Comparison of ENCODE assay signal across 20 cellular contexts in the genomic region with DNA sequence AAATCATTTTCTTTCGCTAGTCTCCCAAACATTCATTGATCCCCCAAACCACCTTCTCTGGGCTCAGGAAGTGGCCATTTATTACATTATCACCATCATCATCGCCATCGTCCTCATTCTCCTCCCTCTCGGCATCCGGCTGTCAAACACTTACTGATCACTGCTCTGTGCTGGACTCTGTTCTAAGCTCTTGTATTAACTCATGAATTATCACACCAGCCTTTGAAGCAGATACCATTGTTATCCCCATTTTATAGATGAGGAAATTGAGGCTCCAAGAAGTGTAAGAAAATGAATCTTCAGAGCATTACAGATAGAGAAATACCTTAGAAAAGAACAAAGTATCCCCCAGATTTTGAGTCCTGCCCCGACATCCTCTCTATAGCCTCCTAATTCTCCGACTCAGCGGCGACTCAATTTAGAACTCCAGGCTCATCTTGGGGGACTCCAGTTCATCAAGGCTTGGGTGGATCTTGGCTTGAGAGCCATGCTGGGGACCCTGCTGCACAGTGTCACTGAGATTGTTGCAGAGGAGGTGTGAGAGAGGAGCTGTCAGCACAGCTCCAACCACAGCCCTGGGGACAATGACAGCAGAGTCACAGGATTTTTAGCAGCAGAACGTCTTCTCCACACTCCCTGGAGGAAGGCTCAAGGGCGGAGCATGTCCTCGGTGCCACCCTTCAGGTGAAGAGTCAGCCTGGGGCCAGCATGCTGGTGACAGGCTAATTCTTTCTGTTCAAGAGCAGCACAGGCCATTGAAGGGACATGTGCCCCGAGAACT. TPM values are rescaled to one million over a fixed set of nuclear protein-coding genes. Genes with fewer than 3 reads are reported as not detected.
DNase-seq lines count a peak whose midpoint lies in the region; ATAC-seq, FAIRE-seq and TF ChIP-seq lines count a peak whose summit lies in the region.
"Had no signal": no experiment of that assay in that cellular context is flagged by ENCODE, and none has a peak within 500 bp of the region (broad histone marks: within the 10 kb centered on the region; RNA-seq: fewer than 3 reads in every experiment).

No MANE protein-coding gene starts in this region.

- H4K91ac ChIP-seq in mesenchymal stem cell (ENCODE audit: low read length) = peak overlapping the region; percentile 37

- H2BK120ac ChIP-seq in mesenchymal stem cell (ENCODE audit: low read depth, low read length) = peak overlapping the region; percentile 78

- H3K4me1 ChIP-seq in HepG2 (ENCODE audit: insufficient read depth, low read length) (peaks cover 43% of the 10 kb centered on the region), right lobe of liver (no peaks in the 10 kb centered on the region), SK-N-SH (ENCODE audit: control insufficient read depth in 1 of 2, insufficient read depth in 2 of 2, low read depth in 1 of 2, low read length in 1 of 2) (peaks cover 0 to 10% of the 10 kb centered on the region in 2 experiments; a peak in 2 of 4 replicates), mesenchymal stem cell (ENCODE audit: control insufficient read depth, insufficient read depth, low read depth, low read length) (peaks cover 6% of the 10 kb centered on the region), left lung (no peaks in the 10 kb centered on the region)

- no peak overlapping the region for H3K27ac ChIP-seq in HepG2 (ENCODE audit: extremely low read length, insufficient read depth, low read length)
- H3K27ac ChIP-seq in right lobe of liver = no peak overlapping the region
- peak overlapping the region in 1 of 2 experiments; percentile 57; a peak in 2 of 4 replicates for H3K27ac ChIP-seq in SK-N-SH (ENCODE audit: low read depth in 2 of 2, low read length in 1 of 2)
- peak overlapping the region; percentile 88 for H3K27ac ChIP-seq in mesenchymal stem cell (ENCODE audit: low read length, poor library complexity, severe bottlenecking)
- H3K27ac ChIP-seq in left lung = no peak overlapping the region
- H3K27ac ChIP-seq: BLaER1, foreskin keratinocyte had no signal

- H3K9me3 ChIP-seq in HepG2 (ENCODE audit: low read length) (no peaks in the 10 kb centered on the region), right lobe of liver (no peaks in the 10 kb centered on the region), SK-N-SH (no peaks in the 10 kb centered on the region), mesenchymal stem cell (ENCODE audit: control insufficient read depth, low read length) (no peaks in the 10 kb centered on the region), left lung (no peaks in the 10 kb centered on the region)
- H3K9me3 ChIP-seq: BLaER1 had no signal

- POLR2A ChIA-PET in HepG2 (lab: Yijun Ruan, JAX) = interaction anchor here (1.3 kb wide), 1 partner anchor 45 kb away, joined by 4 read pairs; a partner anchor contains a TSS
- POLR2A ChIA-PET in SK-N-SH (lab: Yijun Ruan, JAX) = no interaction called here

- H3K79me2 ChIP-seq in HepG2 (ENCODE audit: insufficient read depth, low read length) = no peaks in the 10 kb centered on the region
- H3K79me2 ChIP-seq in SK-N-SH (ENCODE audit: insufficient read depth) = no peaks in the 10 kb centered on the region

- peaks cover 11% of the 10 kb centered on the region for H3F3A ChIP-seq in SK-N-SH (replicated peaks; ENCODE audit: insufficient read depth)

- H4K20me1 ChIP-seq in HepG2 (ENCODE audit: insufficient read depth, low read length) = no peaks in the 10 kb centered on the region
- H4K20me1 ChIP-seq in SK-N-SH (ENCODE audit: insufficient read depth) = no peaks in the 10 kb centered on the region
- H4K20me1 ChIP-seq: BLaER1 had no signal

- no peak for DNase-seq in HepG2 (ENCODE audit: low spot score)
- DNase-seq in right lobe of liver = no peak
- no peak for DNase-seq in SK-N-SH
- DNase-seq in mesenchymal stem cell = peak; percentile 7
- no peak for DNase-seq in kidney glomerular epithelial cell (lab: John Stamatoyannopoulos, UW)
- no peak for DNase-seq in left lung
- DNase-seq: activated CD4-positive, alpha-beta T cell treated with anti-CD3 and anti-CD28 coated beads, Interleukin-2, amount 50 U/mL, for 4 hours; activated naive CD4-positive, alpha-beta T cell treated with Interleukin-2 at 50 U/mL for 16 hours; DMS79 treated with DMSO at 0.1 percent for 48 hours; effector CD4-positive, alpha-beta T cell; naive B cell; NCI-H1105; NCI-H1930; NCI-H524; NK-92 treated with Interleukin-12 subunit alpha and Interleukin-12 subunit beta, amount 100 ng/mL, for 24 hours; stimulated activated naive CD8-positive, alpha-beta T cell treated with anti-CD3 and anti-CD28 coated beads, Interleukin-15, amount 100 ng/mL, for 72 hours had no signal

- H3K18ac ChIP-seq in mesenchymal stem cell (ENCODE audit: low read depth in 1 of 2, low read length in 2 of 2) = peak overlapping the region; percentile 59 to 87

- no peak overlapping the region for H2BK5ac ChIP-seq in mesenchymal stem cell (ENCODE audit: low read depth, low read length, poor library complexity, severe bottlenecking)

- H2AK5ac ChIP-seq in mesenchymal stem cell (ENCODE audit: low read length, severe bottlenecking) = peak overlapping the region; percentile 21

- TF ChIP-seq EP300 in HepG2 (IDR thresholded peaks at IDR 0.05; ENCODE audit: low read depth in 2 of 2, low read length in 2 of 2) (no peak), HepG2 (CRISPR knock-in tag; IDR thresholded peaks at IDR 0.05; ENCODE audit: borderline replicate concordance) (no peak), SK-N-SH (IDR thresholded peaks at IDR 0.05; ENCODE audit: borderline replicate concordance in 1 of 2, low read depth in 1 of 2, low read length in 1 of 2) (no peak)

- WGBS in HepG2 (ENCODE audit: low lambda C conversion rate) = 58% methylated on average over 11 of the region's 13 CpGs
- WGBS in right lobe of liver (ENCODE audit: insufficient coverage, low coverage, low lambda C conversion rate, missing lambda C conversion rate) = 86% methylated on average over 11 of the region's 13 CpGs
- WGBS in SK-N-SH (ENCODE audit: low lambda C conversion rate) = 69% methylated on average over 13 of the region's 13 CpGs
- WGBS in mesenchymal stem cell = 57% methylated on average over 13 of the region's 13 CpGs

- H2BK15ac ChIP-seq in mesenchymal stem cell (ENCODE audit: low read depth, poor library complexity, severe bottlenecking) = no peak overlapping the region

- H3K9ac ChIP-seq in HepG2 (ENCODE audit: insufficient read depth, low read depth, low read length) (peak overlapping the region; percentile 33), SK-N-SH (no peak overlapping the region), mesenchymal stem cell (ENCODE audit: low read length) (no peak overlapping the region)
- H3K9ac ChIP-seq: BLaER1 had no signal

- in situ Hi-C loops in HepG2 (cut with HindIII; ENCODE audit: extremely low pct_ligation_motif_present, low pct_unique_long_range_greater_than_20kb) = no loop called here

- H3K4me2 ChIP-seq in HepG2 (ENCODE audit: low read depth, low read length) (peak overlapping the region; percentile 56), SK-N-SH (peak overlapping the region; percentile 25), mesenchymal stem cell (ENCODE audit: low read length, poor library complexity, severe bottlenecking) (no peak overlapping the region)

- peak overlapping the region; percentile 34 to 87 for H2BK12ac ChIP-seq in mesenchymal stem cell (ENCODE audit: low read length in 2 of 2)

- TF ChIP-seq RAD21 in HepG2 (CRISPR knock-in tag; IDR thresholded peaks at IDR 0.05) (no peak), SK-N-SH (IDR thresholded peaks at IDR 0.05; ENCODE audit: low read length) (no peak)

- BruUV-seq in HepG2 (replicated peaks; lab: Mats Ljungman, UMichigan) = no TSS peak

- FAIRE-seq in HepG2 (lab: Jason Lieb, UNC) = no peak
- FAIRE-seq: colon had no signal

- TF ChIP-seq CTCF in HepG2 (CRISPR knock-in tag; IDR thresholded peaks at IDR 0.05) (no peak), right lobe of liver (IDR thresholded peaks at IDR 0.05) (no peak), SK-N-SH (IDR thresholded peaks at IDR 0.05) (no peak), left lung (IDR thresholded peaks at IDR 0.05) (no peak)

- H3K4ac ChIP-seq in mesenchymal stem cell (ENCODE audit: low read depth in 1 of 2, low read length in 2 of 2) = peak overlapping the region; percentile 3 to 21

- TF ChIP-seq POLR2A in HepG2 (IDR thresholded peaks at IDR 0.05; ENCODE audit: insufficient read depth in 1 of 2, low read depth in 2 of 2, low read length in 2 of 2) = no peak
- TF ChIP-seq POLR2A in right lobe of liver (IDR thresholded peaks at IDR 0.05) = no peak

- no peaks in the 10 kb centered on the region for H3K9me2 ChIP-seq in SK-N-SH

- intact Hi-C loops in HepG2 (cut with micrococcal nuclease; ENCODE audit: unreplicated experiment) = loop anchor here (10.0 kb wide), 1 partner anchor 326 kb away; a partner anchor contains a TSS
- intact Hi-C loops in right lobe of liver (cut with DNase I) = no loop called here
- intact Hi-C loops in left lung (cut with DNase I) = no loop called here

- CTCF ChIA-PET in HepG2 (lab: Yijun Ruan, JAX; ENCODE audit: low intra/inter-chr PET ratio, low total read pairs) = no interaction called here
- CTCF ChIA-PET in SK-N-SH (lab: Yijun Ruan, JAX) = interaction anchor here (2.2 kb wide), 1 partner anchor 23 kb away, joined by 7 read pairs; no protein-coding TSS in a partner anchor

- H3K23ac ChIP-seq in mesenchymal stem cell (ENCODE audit: low read length in 2 of 2) = no peak overlapping the region

- H3K14ac ChIP-seq in mesenchymal stem cell (ENCODE audit: low read length in 2 of 2) = no peak overlapping the region

- no peaks in the 10 kb centered on the region for H3K36me3 ChIP-seq in HepG2 (replicated peaks in 1 of 2; ENCODE audit: control insufficient read depth in 1 of 2, insufficient read depth in 2 of 2, low read length in 2 of 2)
- H3K36me3 ChIP-seq in right lobe of liver = no peaks in the 10 kb centered on the region
- no peaks in the 10 kb centered on the region for H3K36me3 ChIP-seq in SK-N-SH (replicated peaks in 1 of 2; ENCODE audit: control insufficient read depth in 1 of 2, insufficient read depth in 2 of 2, low read length in 1 of 2)
- no peaks in the 10 kb centered on the region for H3K36me3 ChIP-seq in mesenchymal stem cell (ENCODE audit: control insufficient read depth in 1 of 2, insufficient read depth in 2 of 2, low read depth in 1 of 2, low read length in 2 of 2)
- H3K36me3 ChIP-seq in left lung = no peaks in the 10 kb centered on the region
- H3K36me3 ChIP-seq: BLaER1 had no signal

- H3K4me3 ChIP-seq in HepG2 (replicated peaks in 1 of 3; ENCODE audit: insufficient read depth in 1 of 3, low read depth in 2 of 3, low read length in 3 of 3) = peak overlapping the region in 1 of 3 experiments; percentile 39; a peak in 2 of 6 replicates
- no peak overlapping the region for H3K4me3 ChIP-seq in right lobe of liver
- no peak overlapping the region for H3K4me3 ChIP-seq in SK-N-SH (ENCODE audit: low read depth in 2 of 2, low read length in 1 of 2)
- no peak overlapping the region for H3K4me3 ChIP-seq in mesenchymal stem cell (ENCODE audit: insufficient read depth in 1 of 2, low read depth in 1 of 2, low read length in 2 of 2)
- H3K4me3 ChIP-seq in left lung = no peak overlapping the region
- H3K4me3 ChIP-seq: BLaER1 had no signal

- ATAC-seq in HepG2 (peak; percentile 50), right lobe of liver (no peak), HG03521 (IDR thresholded peaks at IDR 0.05; ENCODE audit: unreplicated experiment) (no peak), left lung (no peak)
- ATAC-seq: stimulated activated naive CD8-positive, alpha-beta T cell treated with anti-CD3 and anti-CD28 coated beads, Interleukin-15, amount 100 ng/mL, for 72 hours had no signal

- no peaks in the 10 kb centered on the region for H3K79me1 ChIP-seq in mesenchymal stem cell (replicated peaks; ENCODE audit: low read length, poor library complexity, severe bottlenecking)

- H4K8ac ChIP-seq in mesenchymal stem cell (ENCODE audit: low read length) = peak overlapping the region; percentile 92

- H2AFZ ChIP-seq in HepG2 (ENCODE audit: low read length) = peak overlapping the region; percentile 48
- H2AFZ ChIP-seq in SK-N-SH (ENCODE audit: low read depth) = peak overlapping the region; percentile 50; the same call in 1 of the 2 replicates
- no peak overlapping the region for H2AFZ ChIP-seq in mesenchymal stem cell (ENCODE audit: low read depth, low read length)

- H3K27me3 ChIP-seq in HepG2 (ENCODE audit: control insufficient read depth in 1 of 2, insufficient read depth in 2 of 2, low read length in 2 of 2) (0 out of 5 replicates have a peak, but pooled peaks cover 0 to 3% of the 10 kb centered on the region in 2 experiments), right lobe of liver (no peaks in the 10 kb centered on the region), SK-N-SH (ENCODE audit: insufficient read depth) (no peaks in the 10 kb centered on the region), mesenchymal stem cell (ENCODE audit: control insufficient read depth in 1 of 2, insufficient read depth in 1 of 2, low read length in 2 of 2) (peaks cover 0 to 8% of the 10 kb centered on the region in 2 experiments), left lung (peaks cover 0 to 5% of the 10 kb centered on the region in 2 donors)
- H3K27me3 ChIP-seq: BLaER1, foreskin keratinocyte had no signal

RNA-seq across cellular contexts. Expression of a gene that starts 6.6 kb away (rescaled TPM):
- 188 and 270 TPM in 2 replicates for total RNA-seq in HepG2 (2016; rRNA removed; fragmentation: Illumina TruSeq; extraction: Trizol)
- total RNA-seq in HepG2 (2016; cell fraction: cytosol; rRNA removed; fragmentation: Illumina TruSeq; extraction: Trizol; ENCODE audit: low read depth) = 62.9 and 68.9 TPM in 2 replicates
- total RNA-seq in HepG2 (2016; cell fraction: insoluble cytoplasmic fraction; rRNA removed; fragmentation: Illumina TruSeq; extraction: Trizol) = 186 and 287 TPM in 2 replicates
- total RNA-seq in HepG2 (2016; cell fraction: membrane; rRNA removed; fragmentation: Illumina TruSeq; extraction: Trizol) = 86.5 and 89.3 TPM in 2 replicates
- 93.4 and 98.7 TPM in 2 replicates for total RNA-seq in HepG2 (2016; cell fraction: nucleus; rRNA removed; fragmentation: Illumina TruSeq; extraction: Trizol)
- polyA plus RNA-seq in HepG2 (2011; rRNA removed) = 94.5 and 128 TPM in 2 replicates
- polyA plus RNA-seq in HepG2 (2011; cell fraction: cytosol; rRNA removed) = 93.8 and 101 TPM in 2 replicates
- polyA plus RNA-seq in HepG2 (2011; cell fraction: nucleus; rRNA removed) = 27.9 and 33.4 TPM in 2 replicates
- polyA plus RNA-seq in HepG2 (2012) = 93.5 and 97.9 TPM in 2 replicates
- 51.5 and 51.7 TPM in 2 replicates for polyA plus RNA-seq in HepG2 (2016; cell fraction: cytosol; fragmentation: Illumina TruSeq; extraction: Trizol; ENCODE audit: low read depth)
- polyA plus RNA-seq in HepG2 (2016; cell fraction: insoluble cytoplasmic fraction; fragmentation: Illumina TruSeq; extraction: Trizol; ENCODE audit: low read depth) = 263 and 287 TPM in 2 replicates
- polyA plus RNA-seq in HepG2 (2016; cell fraction: membrane; fragmentation: Illumina TruSeq; extraction: Trizol; ENCODE audit: low read depth) = 64.6 and 67.7 TPM in 2 replicates
- polyA plus RNA-seq in HepG2 (2016; cell fraction: nucleus; fragmentation: Illumina TruSeq; extraction: Trizol; ENCODE audit: insufficient read depth, low read depth) = 113 and 114 TPM in 2 replicates
- 20.7 and 22.4 TPM in 2 replicates for polyA minus RNA-seq in HepG2 (2011; rRNA and poly(A)+ RNA removed; ENCODE audit: low replicate concordance)
- polyA minus RNA-seq in HepG2 (2011; cell fraction: cytosol; rRNA and poly(A)+ RNA removed) = 21.0 and 30.3 TPM in 2 replicates
- polyA minus RNA-seq in HepG2 (2011; cell fraction: nucleus; rRNA and poly(A)+ RNA removed) = 82.0 and 84.3 TPM in 2 replicates
- 10 to 100 TPM in 3 of 6 experiments, 1 to 10 TPM in 3; 4.6 to 33.9 (median 10.1) TPM for total RNA-seq in right lobe of liver
- polyA plus RNA-seq in SK-N-SH (2012; rRNA removed) = 60.8 and 67.1 TPM in 2 replicates
- 72.8 and 96.1 TPM in 2 replicates for polyA plus RNA-seq in SK-N-SH (2012; cell fraction: cytosol; rRNA removed)
- 17.3 and 28.8 TPM in 2 replicates for polyA plus RNA-seq in SK-N-SH (2012; cell fraction: nucleus; rRNA removed)
- 35.3 TPM for polyA plus RNA-seq in mesenchymal stem cell (2013, experiment 1 of 2)
- polyA plus RNA-seq in mesenchymal stem cell (2013, experiment 2 of 2) = 41.3 TPM
- total RNA-seq in left lung = 10 to 100 TPM; 20.3 to 28.5 TPM

RNA-seq across cellular contexts. Expression of a gene that starts 44.8 kb away (rescaled TPM):
- 41.5 and 63.5 TPM in 2 replicates for total RNA-seq in HepG2 (2016; rRNA removed; fragmentation: Illumina TruSeq; extraction: Trizol)
- 11.2 and 12.1 TPM in 2 replicates for total RNA-seq in HepG2 (2016; cell fraction: cytosol; rRNA removed; fragmentation: Illumina TruSeq; extraction: Trizol; ENCODE audit: low read depth)
- 40.0 and 66.3 TPM in 2 replicates for total RNA-seq in HepG2 (2016; cell fraction: insoluble cytoplasmic fraction; rRNA removed; fragmentation: Illumina TruSeq; extraction: Trizol)
- total RNA-seq in HepG2 (2016; cell fraction: membrane; rRNA removed; fragmentation: Illumina TruSeq; extraction: Trizol) = 32.2 and 33.6 TPM in 2 replicates
- 22.8 and 26.5 TPM in 2 replicates for total RNA-seq in HepG2 (2016; cell fraction: nucleus; rRNA removed; fragmentation: Illumina TruSeq; extraction: Trizol)
- polyA plus RNA-seq in HepG2 (2011; rRNA removed) = 8.5 and 10.5 TPM in 2 replicates
- 5.3 and 9.2 TPM in 2 replicates for polyA plus RNA-seq in HepG2 (2011; cell fraction: cytosol; rRNA removed)
- 1.9 and 2.2 TPM in 2 replicates for polyA plus RNA-seq in HepG2 (2011; cell fraction: nucleus; rRNA removed)
- 15.3 and 19.3 TPM in 2 replicates for polyA plus RNA-seq in HepG2 (2012)
- 6.5 and 6.7 TPM in 2 replicates for polyA plus RNA-seq in HepG2 (2016; cell fraction: cytosol; fragmentation: Illumina TruSeq; extraction: Trizol; ENCODE audit: low read depth)
- 46.8 and 46.9 TPM in 2 replicates for polyA plus RNA-seq in HepG2 (2016; cell fraction: insoluble cytoplasmic fraction; fragmentation: Illumina TruSeq; extraction: Trizol; ENCODE audit: low read depth)
- 16.1 and 17.3 TPM in 2 replicates for polyA plus RNA-seq in HepG2 (2016; cell fraction: membrane; fragmentation: Illumina TruSeq; extraction: Trizol; ENCODE audit: low read depth)
- polyA plus RNA-seq in HepG2 (2016; cell fraction: nucleus; fragmentation: Illumina TruSeq; extraction: Trizol; ENCODE audit: insufficient read depth, low read depth) = 15.0 and 16.2 TPM in 2 replicates
- 1.4 and 3.1 TPM in 2 replicates for polyA minus RNA-seq in HepG2 (2011; rRNA and poly(A)+ RNA removed; ENCODE audit: low replicate concordance)
- 7.6 and 10.1 TPM in 2 replicates for polyA minus RNA-seq in HepG2 (2011; cell fraction: cytosol; rRNA and poly(A)+ RNA removed)
- 20.7 and 27.4 TPM in 2 replicates for polyA minus RNA-seq in HepG2 (2011; cell fraction: nucleus; rRNA and poly(A)+ RNA removed)
- 10 to 100 TPM in 1 of 6 experiments, 1 to 10 TPM in 5; 4.4 to 10.7 (median 7.4) TPM for total RNA-seq in right lobe of liver
- polyA plus RNA-seq in SK-N-SH (2012; rRNA removed) = 4.2 and 4.4 TPM in 2 replicates
- 6.4 and 6.6 TPM in 2 replicates for polyA plus RNA-seq in SK-N-SH (2012; cell fraction: cytosol; rRNA removed)
- 0.68 and 1.5 TPM in 2 replicates for polyA plus RNA-seq in SK-N-SH (2012; cell fraction: nucleus; rRNA removed)
- polyA plus RNA-seq in mesenchymal stem cell (2013, experiment 1 of 2) = 8.1 TPM
- 8.3 TPM for polyA plus RNA-seq in mesenchymal stem cell (2013, experiment 2 of 2)
- 10 to 100 TPM; 10.8 to 16.0 TPM for total RNA-seq in left lung
